Comparison of ENCODE assay signal across 8 cellular contexts in the genomic region with DNA sequence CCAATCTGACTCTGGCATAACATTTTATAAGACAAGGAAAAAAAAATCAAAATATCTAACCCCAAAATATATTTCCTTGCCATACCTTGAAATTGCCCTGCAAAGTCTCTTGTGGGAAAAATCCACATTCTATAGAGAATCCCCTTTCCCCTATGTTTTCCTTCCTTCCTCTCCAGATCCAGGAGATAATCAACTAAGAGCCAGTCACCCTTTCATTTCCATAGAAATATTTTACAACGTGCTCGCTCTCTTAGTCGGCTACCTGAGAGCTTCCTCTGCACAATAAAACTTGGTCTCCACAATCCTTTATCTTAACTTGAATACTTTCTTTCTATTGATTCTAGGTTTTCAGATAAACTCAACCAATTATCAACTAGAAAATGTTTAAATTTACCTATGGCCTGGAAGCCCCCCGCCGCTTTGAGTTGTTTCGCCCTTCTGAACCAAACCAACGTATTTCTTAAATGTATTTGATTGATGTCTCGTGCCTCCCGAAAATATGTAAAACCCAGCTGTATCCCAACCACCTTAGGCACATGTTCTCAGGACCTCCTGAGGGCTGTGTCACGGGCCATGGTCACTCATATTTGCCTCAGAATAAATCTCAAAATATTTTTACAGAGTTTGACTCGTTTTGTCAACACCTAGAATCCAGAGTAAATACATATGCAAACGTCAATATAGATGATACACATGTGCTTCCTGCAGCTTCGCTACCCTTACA. TPM values are rescaled to one million over a fixed set of nuclear protein-coding genes. Genes with fewer than 3 reads are reported as not detected.
A peak's percentile ranks its signal among the peaks of the same experiment; 100 is the strongest.
DNase-seq lines count a peak whose midpoint lies in the region; ATAC-seq and TF ChIP-seq lines count a peak whose summit lies in the region.

No MANE protein-coding gene starts in this region.

- H3K9me3 ChIP-seq in A673 (ENCODE audit: low read depth, low read length, poor library complexity, severe bottlenecking) (no peaks in the 10 kb centered on the region), HUES48 (ENCODE audit: control insufficient read depth, insufficient read depth, low read length) (no peaks in the 10 kb centered on the region), mucosa of descending colon (no peaks in the 10 kb centered on the region)

- peak overlapping the region; percentile 76 for H3K9ac ChIP-seq in HUES48 (ENCODE audit: low read depth, low read length)

- CTCF ChIA-PET in A673 (lab: Charles Lee) = no interaction called here

- ATAC-seq in mucosa of descending colon = peak; percentile 49
- ATAC-seq in GM21515 (IDR thresholded peaks at IDR 0.05; ENCODE audit: unreplicated experiment) = no peak

- POLR2A ChIA-PET in A673 (lab: Charles Lee; ENCODE audit: low non-redundant PET) = interaction anchor here (0.5 to 1.5 kb wide), 2 partner anchors 9 to 10 kb away, joined by 3 to 14 read pairs; no protein-coding TSS in a partner anchor

- no peak for DNase-seq in A673 (ENCODE audit: low spot score)
- no peak for DNase-seq in cardiac fibroblast (ENCODE audit: low read depth in 2 of 2)
- DNase-seq in mucosa of descending colon = no peak
- no peak for DNase-seq in activated gamma-delta T cell treated with Interleukin-2 at 50 U/mL for 16 hours
- no peak for DNase-seq in HCEC 1CT
- no peak for DNase-seq in dedifferentiated amniotic fluid mesenchymal stem cell (ENCODE audit: extremely low spot score)

- H3K4me3 ChIP-seq in A673 (ENCODE audit: low read depth, low read length, poor library complexity, severe bottlenecking) (peak overlapping the region; percentile 82), HUES48 (ENCODE audit: low read depth, low read length) (peak overlapping the region; percentile 86), cardiac fibroblast (replicated peaks in 1 of 2; ENCODE audit: low read depth in 2 of 2, low read length in 2 of 2) (peak overlapping the region; percentile 98 to 99), mucosa of descending colon (peak overlapping the region; percentile 95)

- H3K36me3 ChIP-seq in A673 (ENCODE audit: insufficient read depth, low read length, poor library complexity, severe bottlenecking) = no peaks in the 10 kb centered on the region
- no peaks in the 10 kb centered on the region for H3K36me3 ChIP-seq in HUES48 (ENCODE audit: control insufficient read depth, insufficient read depth, low read length)
- no peaks in the 10 kb centered on the region for H3K36me3 ChIP-seq in mucosa of descending colon (ENCODE audit: low read depth)

- TF ChIP-seq CTCF in A673 (conservative IDR thresholded peaks at IDR 0.05; ENCODE audit: low read depth, low read length) = no peak
- TF ChIP-seq CTCF in cardiac fibroblast (IDR thresholded peaks at IDR 0.05; ENCODE audit: low read depth, low read length) = no peak
- TF ChIP-seq CTCF in mucosa of descending colon (IDR thresholded peaks at IDR 0.05) = no peak

- intact Hi-C loops in A673 (cut with micrococcal nuclease; ENCODE audit: unreplicated experiment) (no loop called here), mucosa of descending colon (cut with DNase I, micrococcal nuclease) (no loop called here)

- H3K27ac ChIP-seq in A673 (ENCODE audit: low read depth, low read length, poor library complexity, severe bottlenecking) (peak overlapping the region; percentile 89), HUES48 (ENCODE audit: low read depth, low read length) (peak overlapping the region; percentile 96)

- H3K4me1 ChIP-seq in A673 (ENCODE audit: insufficient read depth, low read length, poor library complexity, severe bottlenecking) (peaks cover 20% of the 10 kb centered on the region), HUES48 (ENCODE audit: control insufficient read depth, insufficient read depth, low read length) (peaks cover 16% of the 10 kb centered on the region; the same call in 1 of the 2 replicates), mucosa of descending colon (ENCODE audit: low read depth) (peaks cover 7% of the 10 kb centered on the region)

- H3K27me3 ChIP-seq in A673 (replicated peaks; ENCODE audit: insufficient read depth, low read depth, low read length, poor library complexity) (no peaks in the 10 kb centered on the region), HUES48 (ENCODE audit: control insufficient read depth, insufficient read depth, low read length) (no peaks in the 10 kb centered on the region)

- TSS peak; percentile 59 for BruUV-seq in A673 (replicated peaks; lab: Mats Ljungman, UMichigan)

RNA-seq across cellular contexts. Expression of a gene that starts 0.9 kb away (rescaled TPM):
- total RNA-seq in A673 (2021) (429 and 431 TPM in 2 replicates), mucosa of descending colon (100 to 1,000 TPM; 561 to 810 (median 653) TPM)
